In the genomic region with DNA sequence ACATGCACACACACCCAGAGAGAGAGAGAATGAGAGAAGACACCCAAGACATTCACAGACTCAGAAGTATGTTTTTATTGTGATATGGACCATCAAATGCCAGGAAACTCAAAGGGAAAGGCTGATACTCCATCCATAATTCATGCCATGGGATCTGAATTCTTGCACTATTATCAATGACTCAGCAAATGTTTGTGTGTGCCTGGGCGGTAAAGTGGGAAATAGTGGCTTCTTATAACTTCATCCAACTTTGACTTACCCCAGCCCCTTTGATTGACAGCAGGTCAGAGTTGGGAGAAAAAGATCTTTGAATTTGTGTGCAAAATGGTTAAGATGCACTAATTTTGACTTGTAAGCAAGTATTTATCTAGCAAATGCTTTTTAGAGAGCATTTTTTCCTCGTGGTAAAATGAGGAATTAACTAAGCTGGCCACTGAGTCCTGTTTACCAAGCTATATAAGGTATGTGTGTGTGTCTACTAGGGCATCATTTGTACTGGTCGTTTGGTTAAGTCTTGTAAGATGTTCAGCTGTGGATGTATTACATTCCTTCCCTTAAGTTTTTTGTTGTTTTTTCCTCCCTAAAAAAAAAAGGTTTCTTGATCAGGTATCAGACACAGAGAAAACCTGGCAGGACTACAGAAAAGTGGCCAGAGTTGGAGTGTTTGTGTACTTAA, we compare ENCODE assay signal across 12 cellular contexts. TPM values are rescaled to one million over a fixed set of nuclear protein-coding genes. Genes with fewer than 3 reads are reported as not detected.
DNase-seq lines count a peak whose midpoint lies in the region; ATAC-seq and TF ChIP-seq lines count a peak whose summit lies in the region.
"Had no signal": no experiment of that assay in that cellular context is flagged by ENCODE, and none has a peak within 500 bp of the region (broad histone marks: within the 10 kb centered on the region; RNA-seq: fewer than 3 reads in every experiment).

No MANE protein-coding gene starts in this region.

- no peaks in the 10 kb centered on the region for H3K9me3 Mint-ChIP-seq in nephron progenitor cell
- no peaks in the 10 kb centered on the region for H3K9me3 Mint-ChIP-seq in stimulated activated memory B cell treated with anti-CD40 and anti-IgM and Interleukin-4, amounts not matched to agents 10 μg/mL and 1 μg/mL and 100 μg/mL, for 72 hours
- H3K9me3 Mint-ChIP-seq in CD4-positive, alpha-beta T cell = no peaks in the 10 kb centered on the region

- H3K9me3 ChIP-seq in CD4-positive, alpha-beta T cell (ENCODE audit: control insufficient read depth, low read length) = no peaks in the 10 kb centered on the region

- ATAC-seq in stimulated activated memory B cell treated with anti-CD40 and anti-IgM and Interleukin-4, amounts not matched to agents 10 μg/mL and 1 μg/mL and 100 μg/mL, for 72 hours = no peak
- no peak for ATAC-seq in GM18519 (IDR thresholded peaks at IDR 0.05; ENCODE audit: low FRiP score, unreplicated experiment)
- no peak for ATAC-seq in CD4-positive, alpha-beta T cell (ENCODE audit: poor library complexity)

- TF ChIP-seq CTCF in epithelial cell of esophagus (IDR thresholded peaks at IDR 0.05; ENCODE audit: insufficient read depth, low read depth, low read length, missing control alignments) = no peak
- no peak for TF ChIP-seq CTCF in nephron progenitor cell (IDR thresholded peaks at IDR 0.05)
- no peak for TF ChIP-seq CTCF in CD4-positive, alpha-beta T cell (IDR thresholded peaks at IDR 0.05)

- H3K4me3 Mint-ChIP-seq in nephron progenitor cell = no peak overlapping the region
- H3K4me3 Mint-ChIP-seq in stimulated activated memory B cell treated with anti-CD40 and anti-IgM and Interleukin-4, amounts not matched to agents 10 μg/mL and 1 μg/mL and 100 μg/mL, for 72 hours = no peak overlapping the region
- H3K4me3 Mint-ChIP-seq in CD4-positive, alpha-beta T cell = no peak overlapping the region
- H3K4me3 Mint-ChIP-seq: B cell had no signal

- peaks cover 5% of the 10 kb centered on the region for H3K36me3 Mint-ChIP-seq in nephron progenitor cell (ENCODE audit: low read depth)
- no peaks in the 10 kb centered on the region for H3K36me3 Mint-ChIP-seq in stimulated activated memory B cell treated with anti-CD40 and anti-IgM and Interleukin-4, amounts not matched to agents 10 μg/mL and 1 μg/mL and 100 μg/mL, for 72 hours
- no peaks in the 10 kb centered on the region for H3K36me3 Mint-ChIP-seq in CD4-positive, alpha-beta T cell (ENCODE audit: low read depth)

- peak overlapping the region; percentile 36 for H3K27ac Mint-ChIP-seq in nephron progenitor cell
- H3K27ac Mint-ChIP-seq in stimulated activated memory B cell treated with anti-CD40 and anti-IgM and Interleukin-4, amounts not matched to agents 10 μg/mL and 1 μg/mL and 100 μg/mL, for 72 hours = no peak overlapping the region
- no peak overlapping the region for H3K27ac Mint-ChIP-seq in CD4-positive, alpha-beta T cell
- H3K27ac Mint-ChIP-seq: B cell had no signal

- H3K27me3 ChIP-seq in CD4-positive, alpha-beta T cell (ENCODE audit: control insufficient read depth, insufficient read depth, low read length) = peaks cover 55% of the 10 kb centered on the region

- no peak overlapping the region for H3K27ac ChIP-seq in CD4-positive, alpha-beta T cell (ENCODE audit: low read depth, low read length)

- CTCF ChIA-PET in CD4-positive, alpha-beta T cell (lab: Charles Lee) = no interaction called here

- POLR2A ChIA-PET in CD4-positive, alpha-beta T cell (lab: Charles Lee) = no interaction called here

- peaks cover 52% of the 10 kb centered on the region for H3K4me1 Mint-ChIP-seq in nephron progenitor cell
- peaks cover 10% of the 10 kb centered on the region for H3K4me1 Mint-ChIP-seq in stimulated activated memory B cell treated with anti-CD40 and anti-IgM and Interleukin-4, amounts not matched to agents 10 μg/mL and 1 μg/mL and 100 μg/mL, for 72 hours
- H3K4me1 Mint-ChIP-seq in CD4-positive, alpha-beta T cell (ENCODE audit: low read depth) = peaks cover 12% of the 10 kb centered on the region

- intact Hi-C loops in CD4-positive, alpha-beta T cell (cut with DNase I, micrococcal nuclease) = no loop called here

- no peak overlapping the region for H3K4me3 ChIP-seq in epithelial cell of esophagus (ENCODE audit: low read length)

- DNase-seq in A172 (ENCODE audit: low spot score) = peak; percentile 44
- peak; percentile 18 for DNase-seq in LHCN-M2 (ENCODE audit: low read depth)
- peak; percentile 22 for DNase-seq in epithelial cell of esophagus (ENCODE audit: low read depth)
- DNase-seq in nephron progenitor cell = no peak
- DNase-seq in CD4-positive, alpha-beta T cell = no peak
- no peak for DNase-seq in NCI-H187 (lab: John Stamatoyannopoulos, UW)
- DNase-seq: activated CD8-positive, alpha-beta memory T cell treated with anti-CD3 and anti-CD28 coated beads, Interleukin-2, amount 50 U/mL, for 4 hours; NCI-H82 had no signal

- peaks cover 14% of the 10 kb centered on the region for H3K27me3 Mint-ChIP-seq in nephron progenitor cell (ENCODE audit: low read depth, poor library complexity)
- peaks cover 54% of the 10 kb centered on the region for H3K27me3 Mint-ChIP-seq in stimulated activated memory B cell treated with anti-CD40 and anti-IgM and Interleukin-4, amounts not matched to agents 10 μg/mL and 1 μg/mL and 100 μg/mL, for 72 hours
- peaks cover 52% of the 10 kb centered on the region for H3K27me3 Mint-ChIP-seq in CD4-positive, alpha-beta T cell

RNA-seq across cellular contexts. Expression of gene CCN2, which starts 3.1 kb away (rescaled TPM):
- 42.1 and 42.6 TPM in 2 replicates for total RNA-seq in A172 (2014; rRNA removed; shearing (Covaris generic))
- 46.6 and 51.8 TPM in 2 replicates for total RNA-seq in LHCN-M2 (2014; rRNA removed)
- polyA plus RNA-seq in LHCN-M2 (2012) = 261 TPM
- under 1 TPM in 1 of 2 experiments, not detected in 1; 0.11 TPM for total RNA-seq in CD4-positive, alpha-beta T cell
- total RNA-seq: T-helper 2 cell treated with Interferon-gamma antibody and Interleukin-4, amounts not matched to agents 100 ng/mL and 5 ng/mL, for 36 hours had no signal

Comparison
In these comparisons a context has a peak if more than half of its experiments do, and no peak if none do; other contexts are left out.
1. DNase-seq: peak in A172 (single experiment), LHCN-M2 (single experiment) and epithelial cell of esophagus (single experiment); none in nephron progenitor cell (single experiment), CD4-positive, alpha-beta T cell (0 of 10) and NCI-H187 (0 of 2).
2. RNA of gene CCN2, which starts 3.1 kb away (total RNA-seq): 46.6 to 51.8 TPM in LHCN-M2 and 42.1 to 42.6 TPM in A172; 0.11 TPM in CD4-positive, alpha-beta T cell; every median in the first group is over 10 times any median in the second.